Comparison of ENCODE assay signal across 15 cellular contexts in the genomic region with DNA sequence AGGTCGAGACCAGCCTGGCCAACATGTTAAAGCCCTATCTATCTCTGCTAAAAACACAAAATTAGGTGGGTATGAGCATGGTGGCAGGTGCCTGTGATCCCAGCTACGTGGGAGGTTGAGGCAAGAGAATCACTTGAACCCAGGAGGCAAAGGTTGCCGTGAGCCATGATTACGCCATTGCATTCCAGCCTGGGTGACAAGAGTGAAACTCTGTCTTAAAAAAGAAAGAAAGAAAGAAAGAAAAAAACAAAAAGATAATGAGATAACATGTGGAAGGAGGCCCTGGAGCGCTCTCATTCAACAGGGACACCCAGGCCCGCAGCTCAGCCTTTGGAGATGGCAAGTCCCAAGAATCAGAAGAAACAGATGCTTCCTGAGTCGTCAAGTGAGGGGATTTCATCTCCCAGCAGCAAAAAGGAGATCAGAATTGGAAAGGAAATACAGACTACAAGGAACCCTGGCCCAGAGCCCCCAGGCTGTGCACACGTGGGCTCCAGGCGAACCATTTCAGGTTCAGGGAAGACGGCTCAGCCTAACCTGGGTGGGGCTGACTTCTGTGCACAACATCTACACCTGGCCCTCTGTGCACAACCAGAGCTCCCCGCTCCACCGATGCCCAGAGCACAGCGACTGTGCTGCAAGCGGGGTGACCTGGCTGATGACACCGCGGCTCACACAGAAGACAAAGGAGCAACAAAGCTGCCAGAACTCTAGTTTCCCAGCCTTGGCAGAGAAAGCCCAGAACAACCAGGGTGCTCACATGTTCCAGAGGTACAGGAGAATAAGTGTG. TPM values are rescaled to one million over a fixed set of nuclear protein-coding genes. Genes with fewer than 3 reads are reported as not detected.
DNase-seq lines count a peak whose midpoint lies in the region; ATAC-seq and TF ChIP-seq lines count a peak whose summit lies in the region.
"Had no signal": no experiment of that assay in that cellular context is flagged by ENCODE, and none has a peak within 500 bp of the region (broad histone marks: within the 10 kb centered on the region; RNA-seq: fewer than 3 reads in every experiment).

No MANE protein-coding gene starts in this region.

- H3K36me3 ChIP-seq in BLaER1 (peaks cover 12% of the 10 kb centered on the region), ascending aorta (no peaks in the 10 kb centered on the region), H7 (replicated peaks; ENCODE audit: control insufficient read depth, insufficient read depth, low read length) (no peaks in the 10 kb centered on the region; the same call in none of the 2 replicates)
- H3K36me3 ChIP-seq: gastroesophageal sphincter, HAP-1 had no signal

- H3K27ac Mint-ChIP-seq in progenitor cell of endocrine pancreas: peak overlapping the region; percentile 38

- peak overlapping the region; percentile 89 for H3K4me2 ChIP-seq in BLaER1

- no peak overlapping the region for H3K4me3 Mint-ChIP-seq in progenitor cell of endocrine pancreas (ENCODE audit: low read depth)
- H3K4me3 Mint-ChIP-seq: nephron progenitor cell had no signal

- DNase-seq in ascending aorta (ENCODE audit: low spot score in 2 of 2) (no peak), left ventricle myocardium superior (no peak), progenitor cell of endocrine pancreas (ENCODE audit: low spot score, unreplicated experiment) (no peak), NOMO-1 (lab: John Stamatoyannopoulos, UW; ENCODE audit: unreplicated experiment in 2 of 2) (no peak), H7 (no peak), COR-L47 (lab: John Stamatoyannopoulos, UW) (no peak)
- DNase-seq: kidney glomerular epithelial cell; NCI-H69; nephron progenitor cell; SHP77 treated with DMSO at 0.1 percent for 48 hours; stimulated activated CD4-positive, alpha-beta T cell treated with anti-CD3 and anti-CD28 coated beads, Interleukin-12 subunit alpha, Interleukin-12 subunit beta, amount 100 ng/mL, for 4 hours had no signal

- ATAC-seq in left ventricle myocardium superior (peak; percentile 30), HG02885 (IDR thresholded peaks at IDR 0.05; ENCODE audit: poor library complexity, unreplicated experiment) (no peak)

- no peak for TF ChIP-seq CTCF in ascending aorta (IDR thresholded peaks at IDR 0.05)
- TF ChIP-seq CTCF in progenitor cell of endocrine pancreas (IDR thresholded peaks at IDR 0.05; ENCODE audit: unreplicated experiment): no peak

- H3K9me3 ChIP-seq in BLaER1: no peaks in the 10 kb centered on the region
- H3K9me3 ChIP-seq in ascending aorta: no peaks in the 10 kb centered on the region
- H3K9me3 ChIP-seq: gastroesophageal sphincter, HAP-1 had no signal

- peaks cover 87% of the 10 kb centered on the region for H3K4me1 ChIP-seq in BLaER1
- peaks cover 3 to 12% of the 10 kb centered on the region in 2 donors for H3K4me1 ChIP-seq in ascending aorta

- H3K9me3 Mint-ChIP-seq in progenitor cell of endocrine pancreas (ENCODE audit: low read depth): no peaks in the 10 kb centered on the region

- H3K27me3 Mint-ChIP-seq in progenitor cell of endocrine pancreas: no peaks in the 10 kb centered on the region

- H4K20me1 ChIP-seq in BLaER1: no peaks in the 10 kb centered on the region; the same call in 1 of the 2 replicates

- peaks cover 18% of the 10 kb centered on the region for H3K36me3 Mint-ChIP-seq in progenitor cell of endocrine pancreas (ENCODE audit: insufficient read depth)

- peaks cover 5% of the 10 kb centered on the region for H3K4me1 Mint-ChIP-seq in progenitor cell of endocrine pancreas (ENCODE audit: low read depth)

- peak overlapping the region; percentile 60 for H3K4me3 ChIP-seq in BLaER1
- H3K4me3 ChIP-seq in ascending aorta: peak overlapping the region in 1 of 2 donors; percentile 57
- no peak overlapping the region for H3K4me3 ChIP-seq in H7 (ENCODE audit: insufficient read depth, low read depth, low read length)
- H3K4me3 ChIP-seq: HAP-1 had no signal

- peak overlapping the region; percentile 91 for H3K27ac ChIP-seq in BLaER1
- peak overlapping the region; percentile 59 to 76 for H3K27ac ChIP-seq in ascending aorta

- peak overlapping the region; percentile 82 for H3K9ac ChIP-seq in BLaER1

- intact Hi-C loops in ascending aorta (cut with DNase I) (loop anchor here (5.0 kb wide), 1 partner anchor 54 kb away; no protein-coding TSS in a partner anchor), left ventricle myocardium superior (cut with micrococcal nuclease) (no loop called here)

- no peaks in the 10 kb centered on the region for H3K27me3 ChIP-seq in BLaER1
- no peaks in the 10 kb centered on the region for H3K27me3 ChIP-seq in ascending aorta
- H3K27me3 ChIP-seq in H7 (ENCODE audit: control insufficient read depth, insufficient read depth, low read length): no peaks in the 10 kb centered on the region
- H3K27me3 ChIP-seq: gastroesophageal sphincter had no signal

RNA-seq across cellular contexts. Expression of gene GNA12, which starts 33.2 kb away (rescaled TPM):
- total RNA-seq in ascending aorta (61.0 TPM), left ventricle myocardium superior (40.4 TPM), progenitor cell of endocrine pancreas (65.4 and 68.6 TPM in 2 replicates)
- total RNA-seq in H7 (2014; rRNA removed; shearing (Covaris generic)): 23.3 and 44.4 TPM in 2 replicates
